10 cellular contexts compared by ENCODE assay signal in the genomic region with DNA sequence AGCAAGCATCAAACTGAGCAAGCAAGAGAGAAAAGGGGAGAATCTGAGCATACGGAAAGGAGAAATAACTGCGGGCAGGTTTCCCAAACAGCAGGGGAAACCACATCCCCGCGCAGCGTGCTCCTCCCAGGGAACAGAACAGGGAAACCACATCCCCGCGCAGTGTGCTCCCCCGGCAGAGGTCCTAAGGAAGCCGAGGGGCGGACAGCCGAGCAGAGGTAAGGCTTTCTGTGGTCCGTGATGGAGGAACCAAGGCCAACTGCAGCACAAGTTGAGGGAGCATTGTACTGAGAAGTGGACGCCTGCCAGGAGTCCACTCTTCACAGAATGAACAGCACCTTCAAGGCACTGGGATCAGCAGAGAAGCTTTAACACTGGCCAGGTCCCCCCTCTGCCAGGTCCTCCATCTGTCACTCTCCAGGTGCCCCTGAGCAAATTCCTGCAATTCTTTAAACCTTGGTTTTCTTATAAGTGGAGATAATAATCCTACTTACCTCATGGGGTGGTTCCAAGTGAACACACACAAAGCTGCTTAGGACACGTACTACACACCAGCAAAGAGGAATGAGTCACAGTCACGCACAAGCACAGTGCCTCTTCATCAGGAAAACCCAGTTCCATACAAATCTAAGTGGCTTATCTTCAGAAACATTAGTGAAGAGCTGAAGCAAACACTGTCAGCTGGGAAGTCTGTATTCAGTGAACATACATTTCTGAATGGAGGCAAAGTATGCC. TPM values are rescaled to one million over a fixed set of nuclear protein-coding genes. Genes with fewer than 3 reads are reported as not detected.
DNase-seq lines count a peak whose midpoint lies in the region; ATAC-seq, FAIRE-seq and TF ChIP-seq lines count a peak whose summit lies in the region.
"Had no signal": no experiment of that assay in that cellular context is flagged by ENCODE, and none has a peak within 500 bp of the region (broad histone marks: within the 10 kb centered on the region; RNA-seq: fewer than 3 reads in every experiment).

No MANE protein-coding gene starts in this region.

- H3K4me3 ChIP-seq in WERI-Rb-1 (ENCODE audit: low read depth, low read length) = peak overlapping the region; percentile 22
- H3K4me3 ChIP-seq in hepatocyte = no peak overlapping the region
- H3K4me3 ChIP-seq: cardiac muscle cell had no signal

- 88% methylated on average over 15 of the region's 15 CpGs for WGBS in hepatocyte (ENCODE audit: low lambda C conversion rate, missing lambda C conversion rate)

- no peaks in the 10 kb centered on the region for H3K79me2 ChIP-seq in hepatocyte

- TF ChIP-seq CTCF in WERI-Rb-1 (IDR thresholded peaks at IDR 0.05; ENCODE audit: low read depth, low read length) (no peak), hepatocyte (IDR thresholded peaks at IDR 0.05; ENCODE audit: poor library complexity) (no peak)

- H3K27ac ChIP-seq in WERI-Rb-1 (peak overlapping the region; percentile 75), hepatocyte (peak overlapping the region; percentile 94)
- H3K27ac ChIP-seq: cardiac muscle cell had no signal

- peak overlapping the region; percentile 15 for H3K4me2 ChIP-seq in hepatocyte

- H2AFZ ChIP-seq in hepatocyte = no peak overlapping the region

- no peak overlapping the region for H3K27ac Mint-ChIP-seq in activated T-helper 17 cell treated with anti-CD3 and anti-CD28 coated beads, Interleukin-2, amount 50 U/mL, for 72 hours
- H3K27ac Mint-ChIP-seq in T-helper 2 cell treated with Interferon-gamma antibody and Interleukin-4, amounts not matched to agents 5 μg/mL and 100 μg/mL, for 36 hours = no peak overlapping the region

- H3K9me2 ChIP-seq in hepatocyte (replicated peaks; ENCODE audit: insufficient read depth) = no peaks in the 10 kb centered on the region

- no peaks in the 10 kb centered on the region for H3K9me3 Mint-ChIP-seq in activated T-helper 17 cell treated with anti-CD3 and anti-CD28 coated beads, Interleukin-2, amount 50 U/mL, for 72 hours
- H3K9me3 Mint-ChIP-seq in T-helper 2 cell treated with Interferon-gamma antibody and Interleukin-4, amounts not matched to agents 5 μg/mL and 100 μg/mL, for 36 hours = peaks cover 7% of the 10 kb centered on the region

- DNase-seq in A172 (ENCODE audit: low spot score) (peak; percentile 59), WERI-Rb-1 (peak; percentile 90), hepatocyte (ENCODE audit: low spot score) (peak; percentile 76)
- DNase-seq in T-helper 2 cell treated with Interferon-gamma antibody and Interleukin-4, amounts not matched to agents 5 μg/mL and 100 μg/mL, for 36 hours (ENCODE audit: low spot score) = no peak
- DNase-seq in activated CD4-positive, alpha-beta T cell treated with anti-CD3 and anti-CD28 coated beads, Interleukin-2, amount 50 U/mL, for 4 hours = no peak
- DNase-seq: stimulated activated naive CD4-positive, alpha-beta T cell treated with Interleukin-2 at 50 U/mL for 16 hours had no signal

- no peak overlapping the region for H3K4me3 Mint-ChIP-seq in activated T-helper 17 cell treated with anti-CD3 and anti-CD28 coated beads, Interleukin-2, amount 50 U/mL, for 72 hours
- H3K4me3 Mint-ChIP-seq in T-helper 2 cell treated with Interferon-gamma antibody and Interleukin-4, amounts not matched to agents 5 μg/mL and 100 μg/mL, for 36 hours = no peak overlapping the region

- H3K9me3 ChIP-seq in WERI-Rb-1 (ENCODE audit: severe bottlenecking) (no peaks in the 10 kb centered on the region), hepatocyte (ENCODE audit: low read depth) (no peaks in the 10 kb centered on the region)

- peak; percentile 98 for FAIRE-seq in G401.6 (lab: Jason Lieb, UNC)

- no peak for ATAC-seq in activated T-helper 17 cell treated with anti-CD3 and anti-CD28 coated beads, Interleukin-2, amount 50 U/mL, for 72 hours (replicated peaks)
- ATAC-seq in GM19452 (IDR thresholded peaks at IDR 0.05; ENCODE audit: unreplicated experiment) = no peak

- H4K20me1 ChIP-seq in hepatocyte (ENCODE audit: insufficient read depth, poor library complexity, severe bottlenecking) = no peaks in the 10 kb centered on the region

- no peaks in the 10 kb centered on the region for H3K36me3 Mint-ChIP-seq in activated T-helper 17 cell treated with anti-CD3 and anti-CD28 coated beads, Interleukin-2, amount 50 U/mL, for 72 hours (ENCODE audit: low read depth)
- H3K36me3 Mint-ChIP-seq in T-helper 2 cell treated with Interferon-gamma antibody and Interleukin-4, amounts not matched to agents 5 μg/mL and 100 μg/mL, for 36 hours (ENCODE audit: low read depth) = no peaks in the 10 kb centered on the region

- no peaks in the 10 kb centered on the region for H3K27me3 Mint-ChIP-seq in activated T-helper 17 cell treated with anti-CD3 and anti-CD28 coated beads, Interleukin-2, amount 50 U/mL, for 72 hours
- no peaks in the 10 kb centered on the region for H3K27me3 Mint-ChIP-seq in T-helper 2 cell treated with Interferon-gamma antibody and Interleukin-4, amounts not matched to agents 5 μg/mL and 100 μg/mL, for 36 hours (ENCODE audit: low read depth)

- H3K27me3 ChIP-seq in WERI-Rb-1 (ENCODE audit: insufficient read depth, low read depth, severe bottlenecking) (no peaks in the 10 kb centered on the region), hepatocyte (no peaks in the 10 kb centered on the region)
- H3K27me3 ChIP-seq: cardiac muscle cell had no signal

- H3K36me3 ChIP-seq in WERI-Rb-1 = no peaks in the 10 kb centered on the region; the same call in 1 of the 2 replicates
- no peaks in the 10 kb centered on the region for H3K36me3 ChIP-seq in hepatocyte (replicated peaks; ENCODE audit: insufficient read depth, low read depth)
- H3K36me3 ChIP-seq: cardiac muscle cell had no signal

- H3K4me1 Mint-ChIP-seq in activated T-helper 17 cell treated with anti-CD3 and anti-CD28 coated beads, Interleukin-2, amount 50 U/mL, for 72 hours = peaks cover 4% of the 10 kb centered on the region
- H3K4me1 Mint-ChIP-seq in T-helper 2 cell treated with Interferon-gamma antibody and Interleukin-4, amounts not matched to agents 5 μg/mL and 100 μg/mL, for 36 hours (ENCODE audit: low read depth) = no peaks in the 10 kb centered on the region

- H3K4me1 ChIP-seq in hepatocyte (ENCODE audit: insufficient read depth) = peaks cover 22% of the 10 kb centered on the region

RNA-seq across cellular contexts. Expression of a gene that starts 23.0 kb away (rescaled TPM):
- total RNA-seq in A172 (2014; rRNA removed; shearing (Covaris generic)) = 285 and 287 TPM in 2 replicates
- total RNA-seq in hepatocyte = 156 and 190 TPM in 2 replicates
- 230 and 233 TPM in 2 replicates for polyA plus RNA-seq in hepatocyte
- 10 to 100 TPM; 46.1 to 95.1 TPM for total RNA-seq in activated T-helper 17 cell treated with anti-CD3 and anti-CD28 coated beads, Interleukin-2, amount 50 U/mL, for 72 hours

Comparison
In these comparisons a context has a peak if more than half of its experiments do, and no peak if none do; other contexts are left out.
1. DNase-seq: peak in A172 (single experiment), WERI-Rb-1 (single experiment) and hepatocyte (single experiment); none in T-helper 2 cell treated with Interferon-gamma antibody and Interleukin-4, amounts not matched to agents 5 μg/mL and 100 μg/mL, for 36 hours (single experiment) and activated CD4-positive, alpha-beta T cell treated with anti-CD3 and anti-CD28 coated beads, Interleukin-2, amount 50 U/mL, for 4 hours (0 of 2).